ENCODE assay signal across 1 cellular context in the genomic region with DNA sequence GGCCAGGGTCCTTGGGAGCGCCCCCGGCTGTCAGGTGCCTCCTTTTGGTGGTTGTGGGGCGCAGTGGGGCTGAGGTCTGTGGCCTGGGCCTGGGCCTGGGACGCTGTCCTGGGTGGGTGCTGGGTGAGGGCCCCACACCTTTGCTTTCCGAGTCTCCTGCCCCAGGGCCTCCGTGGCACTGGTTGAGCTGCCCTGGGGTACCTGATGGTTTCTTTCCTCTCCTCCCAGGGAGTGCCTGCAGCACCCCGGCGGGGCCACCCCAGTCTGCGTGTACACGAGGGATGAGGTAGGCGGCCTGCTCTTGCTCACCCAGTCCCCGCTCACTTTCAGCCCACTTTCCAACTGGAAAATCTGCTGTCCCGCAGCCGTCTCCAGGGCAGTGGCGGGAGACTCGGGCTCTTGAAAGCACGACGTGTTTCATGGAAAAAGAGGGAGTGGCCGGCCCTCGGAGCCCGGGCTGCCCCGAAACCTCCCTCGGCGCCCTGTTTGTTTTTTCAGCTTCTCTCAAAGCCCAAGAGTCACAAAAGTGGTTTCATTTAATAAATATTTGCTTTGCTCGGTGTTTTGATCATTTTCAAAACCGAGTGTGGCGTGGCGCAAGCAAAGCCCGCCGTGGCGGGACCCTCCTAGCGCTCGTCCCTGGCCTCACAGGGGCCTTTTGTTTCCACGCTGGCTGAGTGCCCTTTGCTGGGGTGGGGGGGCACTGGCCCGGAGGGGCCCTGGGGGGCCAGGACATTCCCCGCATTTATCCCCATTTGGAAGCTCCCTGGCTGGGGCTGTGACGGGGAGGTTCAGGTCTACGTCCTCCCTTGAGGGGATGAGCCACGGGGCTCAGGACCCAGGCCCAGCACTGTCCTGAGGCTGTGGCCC.
A peak's percentile ranks its signal among the peaks of the same experiment; 100 is the strongest.
TF ChIP-seq lines count a peak whose summit lies in the region.

No MANE protein-coding gene starts in this region.

TF ChIP-seq in HepG2, 621 proteins besides CTCF, POLR2A, EP300 and RAD21 (continued from another document and continues in another):
- TF ChIP-seq ZNF607 (CRISPR knock-in tag; IDR thresholded peaks at IDR 0.05; ENCODE audit: borderline replicate concordance) (peak; percentile 91; the same call in 1 of the 2 replicates), PHF5A (CRISPR knock-in tag; IDR thresholded peaks at IDR 0.05; ENCODE audit: low read depth, unreplicated experiment) (peak; percentile 18), SAP130 (CRISPR knock-in tag; IDR thresholded peaks at IDR 0.05; ENCODE audit: low read depth) (peak; percentile 76), ZNF552 (CRISPR knock-in tag; IDR thresholded peaks at IDR 0.05; ENCODE audit: borderline replicate concordance) (no peak), ZNF468 (CRISPR knock-in tag; IDR thresholded peaks at IDR 0.05) (no peak; the same call in 1 of the 2 replicates), SALL2 (CRISPR knock-in tag; IDR thresholded peaks at IDR 0.05) (peak; percentile 53; the same call in 1 of the 2 replicates), ZSCAN25 (CRISPR knock-in tag; IDR thresholded peaks at IDR 0.05) (no peak), ZZZ3 (CRISPR knock-in tag; IDR thresholded peaks at IDR 0.05; ENCODE audit: borderline replicate concordance) (no peak), ZNF616 (CRISPR knock-in tag; IDR thresholded peaks at IDR 0.05; ENCODE audit: low read depth) (no peak), ARID3A (IDR thresholded peaks at IDR 0.05; ENCODE audit: low read depth, low read length) (0 out of 2 replicates have a peak, but pooled peaks have one; percentile 27), MED13 (CRISPR knock-in tag; IDR thresholded peaks at IDR 0.05) (peak; percentile 93), ARNTL (CRISPR knock-in tag; IDR thresholded peaks at IDR 0.05) (peak; percentile 57; the same call in 1 of the 2 replicates), POLR2G (IDR thresholded peaks at IDR 0.05; ENCODE audit: low read depth, low read length) (peak; percentile 60), TOE1 (CRISPR knock-in tag; IDR thresholded peaks at IDR 0.05) (no peak), ASH2L (IDR thresholded peaks at IDR 0.05; ENCODE audit: insufficient read length, low read depth, low read length) (peak; percentile 78), GATAD2A (CRISPR knock-in tag; IDR thresholded peaks at IDR 0.05) (peak; percentile 89), RFXANK (CRISPR knock-in tag; IDR thresholded peaks at IDR 0.05) (0 out of 2 replicates have a peak, but pooled peaks have one; percentile 2), ZFP37 (CRISPR knock-in tag; IDR thresholded peaks at IDR 0.05; ENCODE audit: borderline replicate concordance) (no peak), KDM4B (CRISPR knock-in tag; IDR thresholded peaks at IDR 0.05) (peak; percentile 11; the same call in 1 of the 2 replicates), SP2 (CRISPR knock-in tag; IDR thresholded peaks at IDR 0.05) (no peak), NFATC3 (CRISPR knock-in tag; IDR thresholded peaks at IDR 0.05) (no peak), ARNT2 (CRISPR knock-in tag; IDR thresholded peaks at IDR 0.05; ENCODE audit: low read depth) (no peak), TAF1 (CRISPR knock-in tag; IDR thresholded peaks at IDR 0.05) (peak; percentile 67), MTF2 (CRISPR knock-in tag; IDR thresholded peaks at IDR 0.05; ENCODE audit: borderline replicate concordance) (no peak), MBNL3 (CRISPR knock-in tag; conservative IDR thresholded peaks at IDR 0.05) (no peak), IRX3 (CRISPR knock-in tag; IDR thresholded peaks at IDR 0.05; ENCODE audit: borderline replicate concordance, low read depth) (0 out of 2 replicates have a peak, but pooled peaks have one; percentile 1), MEIS2 (CRISPR knock-in tag; IDR thresholded peaks at IDR 0.05) (peak; percentile 20; the same call in 1 of the 2 replicates), CBX1 (IDR thresholded peaks at IDR 0.05; ENCODE audit: low read depth) (peak; percentile 30), ZNF772 (CRISPR knock-in tag; IDR thresholded peaks at IDR 0.05) (no peak), CENPX (CRISPR knock-in tag; IDR thresholded peaks at IDR 0.05) (no peak), PITX1 (CRISPR knock-in tag; IDR thresholded peaks at IDR 0.05) (peak; percentile 88), NPAS2 (CRISPR knock-in tag; IDR thresholded peaks at IDR 0.05; ENCODE audit: borderline replicate concordance) (no peak), RBFOX2 (IDR thresholded peaks at IDR 0.05; ENCODE audit: low read depth, low read length) (peak; percentile 99), ZNF44 (CRISPR knock-in tag; IDR thresholded peaks at IDR 0.05) (no peak), RFXAP (CRISPR knock-in tag; IDR thresholded peaks at IDR 0.05; ENCODE audit: borderline replicate concordance) (peak; percentile 69), KMT2A (CRISPR knock-in tag; IDR thresholded peaks at IDR 0.05) (peak; percentile 17; the same call in 1 of the 2 replicates), ZNF749 (CRISPR knock-in tag; IDR thresholded peaks at IDR 0.05; ENCODE audit: borderline replicate concordance) (peak; percentile 97), NFKB2 (CRISPR knock-in tag; IDR thresholded peaks at IDR 0.05; ENCODE audit: borderline replicate concordance) (peak; percentile 26; the same call in 1 of the 2 replicates), ZNF12 (CRISPR knock-in tag; IDR thresholded peaks at IDR 0.05) (peak; percentile 11; the same call in 1 of the 2 replicates), ZNF18 (CRISPR knock-in tag; IDR thresholded peaks at IDR 0.05; ENCODE audit: insufficient replicate concordance) (no peak), ZNF484 (CRISPR knock-in tag; IDR thresholded peaks at IDR 0.05; ENCODE audit: borderline replicate concordance, low read depth) (no peak), POLR2AphosphoS5 (IDR thresholded peaks at IDR 0.05; ENCODE audit: low read depth, low read length) (peak; percentile 55), ZNF577 (CRISPR knock-in tag; IDR thresholded peaks at IDR 0.05; ENCODE audit: borderline replicate concordance, low read depth) (no peak), NBN (conservative IDR thresholded peaks at IDR 0.05) (no peak), MXD4 (CRISPR knock-in tag; IDR thresholded peaks at IDR 0.05) (peak; percentile 2; the same call in 1 of the 2 replicates), ZNF780A (CRISPR knock-in tag; IDR thresholded peaks at IDR 0.05) (0 out of 2 replicates have a peak, but pooled peaks have one; percentile 41), KLF6 (CRISPR knock-in tag; IDR thresholded peaks at IDR 0.05) (0 out of 2 replicates have a peak, but pooled peaks have one; percentile 32), MAFK (conservative IDR thresholded peaks at IDR 0.05 in 1 of 2, IDR thresholded peaks at IDR 0.05 in 1 of 2; ENCODE audit: low read length in 2 of 2) (0 out of 4 replicates have a peak, but pooled peaks of 1 of the 2 experiments have one; percentile 37), HMG20B (CRISPR knock-in tag; conservative IDR thresholded peaks at IDR 0.05) (no peak), KDM2A (CRISPR knock-in tag; IDR thresholded peaks at IDR 0.05; ENCODE audit: borderline replicate concordance, low read depth) (peak; percentile 59; the same call in 1 of the 2 replicates), SKI (IDR thresholded peaks at IDR 0.05; ENCODE audit: partially characterized antibody) (peak; percentile 74), SOX5 (CRISPR knock-in tag; IDR thresholded peaks at IDR 0.05; ENCODE audit: borderline replicate concordance) (peak; percentile 79; the same call in 1 of the 2 replicates), ZSCAN29 (CRISPR knock-in tag; conservative IDR thresholded peaks at IDR 0.05) (no peak), ZBTB20 (CRISPR knock-in tag; IDR thresholded peaks at IDR 0.05; ENCODE audit: borderline replicate concordance, low read depth) (0 out of 2 replicates have a peak, but pooled peaks have one; percentile 6)
- TF ChIP-seq, protein P1, sequence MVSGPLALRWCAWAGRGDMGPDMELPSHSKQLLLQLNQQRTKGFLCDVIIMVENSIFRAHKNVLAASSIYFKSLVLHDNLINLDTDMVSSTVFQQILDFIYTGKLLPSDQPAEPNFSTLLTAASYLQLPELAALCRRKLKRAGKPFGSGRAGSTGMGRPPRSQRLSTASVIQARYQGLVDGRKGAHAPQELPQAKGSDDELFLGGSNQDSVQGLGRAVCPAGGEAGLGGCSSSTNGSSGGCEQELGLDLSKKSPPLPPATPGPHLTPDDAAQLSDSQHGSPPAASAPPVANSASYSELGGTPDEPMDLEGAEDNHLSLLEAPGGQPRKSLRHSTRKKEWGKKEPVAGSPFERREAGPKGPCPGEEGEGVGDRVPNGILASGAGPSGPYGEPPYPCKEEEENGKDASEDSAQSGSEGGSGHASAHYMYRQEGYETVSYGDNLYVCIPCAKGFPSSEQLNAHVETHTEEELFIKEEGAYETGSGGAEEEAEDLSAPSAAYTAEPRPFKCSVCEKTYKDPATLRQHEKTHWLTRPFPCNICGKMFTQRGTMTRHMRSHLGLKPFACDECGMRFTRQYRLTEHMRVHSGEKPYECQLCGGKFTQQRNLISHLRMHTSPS (CRISPR knock-in tag; IDR thresholded peaks at IDR 0.05; ENCODE audit: low read depth): no peak; the same call in 1 of the 2 replicates
- TF ChIP-seq, protein P2, sequence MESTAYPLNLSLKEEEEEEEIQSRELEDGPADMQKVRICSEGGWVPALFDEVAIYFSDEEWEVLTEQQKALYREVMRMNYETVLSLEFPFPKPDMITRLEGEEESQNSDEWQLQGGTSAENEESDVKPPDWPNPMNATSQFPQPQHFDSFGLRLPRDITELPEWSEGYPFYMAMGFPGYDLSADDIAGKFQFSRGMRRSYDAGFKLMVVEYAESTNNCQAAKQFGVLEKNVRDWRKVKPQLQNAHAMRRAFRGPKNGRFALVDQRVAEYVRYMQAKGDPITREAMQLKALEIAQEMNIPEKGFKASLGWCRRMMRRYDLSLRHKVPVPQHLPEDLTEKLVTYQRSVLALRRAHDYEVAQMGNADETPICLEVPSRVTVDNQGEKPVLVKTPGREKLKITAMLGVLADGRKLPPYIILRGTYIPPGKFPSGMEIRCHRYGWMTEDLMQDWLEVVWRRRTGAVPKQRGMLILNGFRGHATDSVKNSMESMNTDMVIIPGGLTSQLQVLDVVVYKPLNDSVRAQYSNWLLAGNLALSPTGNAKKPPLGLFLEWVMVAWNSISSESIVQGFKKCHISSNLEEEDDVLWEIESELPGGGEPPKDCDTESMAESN (CRISPR knock-in tag; conservative IDR thresholded peaks at IDR 0.05): no peak
- TF ChIP-seq, protein P3, sequence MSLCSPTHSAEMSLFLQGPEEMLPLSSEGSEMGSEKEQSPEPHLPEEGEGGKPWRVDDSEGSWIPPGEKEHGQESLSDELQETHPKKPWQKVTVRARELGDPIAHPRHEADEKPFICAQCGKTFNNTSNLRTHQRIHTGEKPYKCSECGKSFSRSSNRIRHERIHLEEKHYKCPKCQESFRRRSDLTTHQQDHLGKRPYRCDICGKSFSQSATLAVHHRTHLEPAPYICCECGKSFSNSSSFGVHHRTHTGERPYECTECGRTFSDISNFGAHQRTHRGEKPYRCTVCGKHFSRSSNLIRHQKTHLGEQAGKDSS (CRISPR knock-in tag; IDR thresholded peaks at IDR 0.05; ENCODE audit: borderline replicate concordance, low read depth): peak; percentile 39; the same call in 1 of the 2 replicates
- TF ChIP-seq, protein P4, sequence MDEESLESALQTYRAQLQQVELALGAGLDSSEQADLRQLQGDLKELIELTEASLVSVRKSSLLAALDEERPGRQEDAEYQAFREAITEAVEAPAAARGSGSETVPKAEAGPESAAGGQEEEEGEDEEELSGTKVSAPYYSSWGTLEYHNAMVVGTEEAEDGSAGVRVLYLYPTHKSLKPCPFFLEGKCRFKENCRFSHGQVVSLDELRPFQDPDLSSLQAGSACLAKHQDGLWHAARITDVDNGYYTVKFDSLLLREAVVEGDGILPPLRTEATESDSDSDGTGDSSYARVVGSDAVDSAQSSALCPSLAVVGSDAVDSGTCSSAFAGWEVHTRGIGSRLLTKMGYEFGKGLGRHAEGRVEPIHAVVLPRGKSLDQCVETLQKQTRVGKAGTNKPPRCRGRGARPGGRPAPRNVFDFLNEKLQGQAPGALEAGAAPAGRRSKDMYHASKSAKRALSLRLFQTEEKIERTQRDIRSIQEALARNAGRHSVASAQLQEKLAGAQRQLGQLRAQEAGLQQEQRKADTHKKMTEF (CRISPR knock-in tag; IDR thresholded peaks at IDR 0.05): peak; percentile 33; the same call in 1 of the 2 replicates
- TF ChIP-seq, protein P5, sequence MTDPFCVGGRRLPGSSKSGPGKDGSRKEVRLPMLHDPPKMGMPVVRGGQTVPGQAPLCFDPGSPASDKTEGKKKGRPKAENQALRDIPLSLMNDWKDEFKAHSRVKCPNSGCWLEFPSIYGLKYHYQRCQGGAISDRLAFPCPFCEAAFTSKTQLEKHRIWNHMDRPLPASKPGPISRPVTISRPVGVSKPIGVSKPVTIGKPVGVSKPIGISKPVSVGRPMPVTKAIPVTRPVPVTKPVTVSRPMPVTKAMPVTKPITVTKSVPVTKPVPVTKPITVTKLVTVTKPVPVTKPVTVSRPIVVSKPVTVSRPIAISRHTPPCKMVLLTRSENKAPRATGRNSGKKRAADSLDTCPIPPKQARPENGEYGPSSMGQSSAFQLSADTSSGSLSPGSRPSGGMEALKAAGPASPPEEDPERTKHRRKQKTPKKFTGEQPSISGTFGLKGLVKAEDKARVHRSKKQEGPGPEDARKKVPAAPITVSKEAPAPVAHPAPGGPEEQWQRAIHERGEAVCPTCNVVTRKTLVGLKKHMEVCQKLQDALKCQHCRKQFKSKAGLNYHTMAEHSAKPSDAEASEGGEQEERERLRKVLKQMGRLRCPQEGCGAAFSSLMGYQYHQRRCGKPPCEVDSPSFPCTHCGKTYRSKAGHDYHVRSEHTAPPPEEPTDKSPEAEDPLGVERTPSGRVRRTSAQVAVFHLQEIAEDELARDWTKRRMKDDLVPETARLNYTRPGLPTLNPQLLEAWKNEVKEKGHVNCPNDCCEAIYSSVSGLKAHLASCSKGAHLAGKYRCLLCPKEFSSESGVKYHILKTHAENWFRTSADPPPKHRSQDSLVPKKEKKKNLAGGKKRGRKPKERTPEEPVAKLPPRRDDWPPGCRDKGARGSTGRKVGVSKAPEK (CRISPR knock-in tag; IDR thresholded peaks at IDR 0.05; ENCODE audit: borderline replicate concordance): no peak
